ENCODE assay signal across 8 cellular contexts in the genomic region with DNA sequence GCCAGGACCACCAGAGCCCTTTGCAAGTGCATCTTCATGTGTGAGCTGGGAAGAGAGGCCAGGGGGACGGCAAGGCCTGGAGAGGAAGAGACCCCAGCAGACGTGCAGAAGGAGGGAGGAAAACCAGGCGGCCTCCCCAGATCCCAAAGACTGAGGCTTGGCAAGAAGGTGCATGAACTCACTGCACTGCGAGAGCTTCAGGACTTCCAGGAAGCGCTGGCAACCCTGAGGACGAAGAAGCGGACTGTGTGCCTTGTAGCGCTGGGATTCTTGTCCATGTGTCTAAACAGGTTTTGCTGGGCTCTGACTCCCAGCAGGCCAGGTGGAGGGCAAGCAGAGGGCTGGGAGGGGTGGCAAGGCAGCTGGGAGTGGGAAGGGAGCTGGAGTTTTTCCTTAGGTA. TPM values are rescaled to one million over a fixed set of nuclear protein-coding genes. Genes with fewer than 3 reads are reported as not detected.
DNase-seq lines count a peak whose midpoint lies in the region; ATAC-seq and TF ChIP-seq lines count a peak whose summit lies in the region.

No MANE protein-coding gene starts in this region.

- CTCF ChIA-PET in WTC11 (lab: Charles Lee) = interaction anchor here (0.7 to 10.6 kb wide), 12 partner anchors 16 to 553 kb away, joined by 3 to 307 read pairs (median 7); partner anchors contain the start of genes FLVCR2 and JDP2

- H3K4me3 Mint-ChIP-seq in WTC11 = peak overlapping the region; percentile 84
- peak overlapping the region; percentile 97 for H3K4me3 Mint-ChIP-seq in glutamatergic neuron (ENCODE audit: unreplicated experiment)

- H3K27ac ChIP-seq in HUES48 (ENCODE audit: low read depth, low read length) = no peak overlapping the region
- peak overlapping the region; percentile 95 for H3K27ac ChIP-seq in skeletal muscle tissue (ENCODE audit: low read depth, low read length)
- no peak overlapping the region for H3K27ac ChIP-seq in brain microvascular endothelial cell

- TF ChIP-seq CTCF in WTC11 (IDR thresholded peaks at IDR 0.05) (no peak), glutamatergic neuron (IDR thresholded peaks at IDR 0.05; ENCODE audit: partially characterized antibody, unreplicated experiment) (no peak), brain microvascular endothelial cell (IDR thresholded peaks at IDR 0.05; ENCODE audit: low read depth, low read length, missing control alignments) (no peak)

- POLR2A ChIA-PET in WTC11 (lab: Charles Lee) = no interaction called here

- H3K9me3 Mint-ChIP-seq in WTC11 (no peaks in the 10 kb centered on the region), glutamatergic neuron (ENCODE audit: unreplicated experiment) (peaks cover 11% of the 10 kb centered on the region)

- H3K4me1 ChIP-seq in HUES48 (ENCODE audit: control insufficient read depth, insufficient read depth, low read length) (peaks cover 28% of the 10 kb centered on the region), skeletal muscle tissue (ENCODE audit: control insufficient read depth in 3 of 3, insufficient read depth in 3 of 3, low read length in 3 of 3) (peaks cover 43 to 46% (median 45%) of the 10 kb centered on the region in 3 donors)

- H3K27me3 ChIP-seq in HUES48 (ENCODE audit: control insufficient read depth, insufficient read depth, low read length) = peaks cover 39% of the 10 kb centered on the region
- H3K27me3 ChIP-seq in skeletal muscle tissue (ENCODE audit: control insufficient read depth in 3 of 3, insufficient read depth in 3 of 3, low read length in 3 of 3) = no peaks in the 10 kb centered on the region
- H3K27me3 ChIP-seq in brain microvascular endothelial cell (replicated peaks) = no peaks in the 10 kb centered on the region

- DNase-seq in WTC11 (ENCODE audit: low spot score) (no peak), glutamatergic neuron (no peak), foreskin melanocyte (no peak), kidney tubule cell (ENCODE audit: low spot score) (no peak), brain microvascular endothelial cell (no peak), NCI-H2196 treated with DMSO at 0.1 percent for 48 hours (lab: John Stamatoyannopoulos, UW; ENCODE audit: unreplicated experiment) (no peak)

- H3K4me3 ChIP-seq in HUES48 (ENCODE audit: low read depth, low read length) = peak overlapping the region; percentile 78; the same call in 1 of the 2 replicates
- H3K4me3 ChIP-seq in skeletal muscle tissue (ENCODE audit: low read length in 3 of 3) = peak overlapping the region; percentile 69 to 86 (median 82)
- no peak overlapping the region for H3K4me3 ChIP-seq in brain microvascular endothelial cell (ENCODE audit: low read depth, low read length)

- in situ Hi-C loops in brain microvascular endothelial cell (cut with HindIII; ENCODE audit: low pct_ligation_motif_present, low sequenced_read_pairs) = no loop called here

- no peak overlapping the region for H3K9ac ChIP-seq in HUES48 (ENCODE audit: low read depth, low read length)
- peak overlapping the region; percentile 71 to 89 (median 88) for H3K9ac ChIP-seq in skeletal muscle tissue (ENCODE audit: low read depth in 1 of 3, low read length in 3 of 3)

- H3K36me3 ChIP-seq in HUES48 (ENCODE audit: control insufficient read depth, insufficient read depth, low read length) = no peaks in the 10 kb centered on the region
- no peaks in the 10 kb centered on the region for H3K36me3 ChIP-seq in skeletal muscle tissue (ENCODE audit: control insufficient read depth in 3 of 3, insufficient read depth in 3 of 3, low read length in 3 of 3)
- no peaks in the 10 kb centered on the region for H3K36me3 ChIP-seq in brain microvascular endothelial cell (replicated peaks)

- H3K4me1 Mint-ChIP-seq in WTC11 = peaks cover 46% of the 10 kb centered on the region
- H3K4me1 Mint-ChIP-seq in glutamatergic neuron (ENCODE audit: low read depth, unreplicated experiment) = peaks cover 39% of the 10 kb centered on the region

- no peaks in the 10 kb centered on the region for H3K36me3 Mint-ChIP-seq in WTC11
- no peaks in the 10 kb centered on the region for H3K36me3 Mint-ChIP-seq in glutamatergic neuron (ENCODE audit: unreplicated experiment)

- H3K27me3 Mint-ChIP-seq in WTC11 (ENCODE audit: low read depth) (peaks cover 39% of the 10 kb centered on the region), glutamatergic neuron (ENCODE audit: unreplicated experiment) (peaks cover 8% of the 10 kb centered on the region)

- H3K9me3 ChIP-seq in HUES48 (ENCODE audit: control insufficient read depth, insufficient read depth, low read length) (no peaks in the 10 kb centered on the region), skeletal muscle tissue (ENCODE audit: control insufficient read depth in 3 of 3, low read length in 3 of 3) (no peaks in the 10 kb centered on the region)

- ATAC-seq in WTC11 = no peak

- no peak overlapping the region for H3K27ac Mint-ChIP-seq in WTC11
- peak overlapping the region; percentile 67 for H3K27ac Mint-ChIP-seq in glutamatergic neuron (ENCODE audit: unreplicated experiment)

TF ChIP-seq in WTC11, 78 proteins besides CTCF, POLR2A, EP300 and RAD21 (continues in another document):
- TF ChIP-seq CREM (CRISPR knock-in tag; IDR thresholded peaks at IDR 0.05) = no peak
- TF ChIP-seq JUN (CRISPR knock-in tag; IDR thresholded peaks at IDR 0.05) = no peak
- no peak for TF ChIP-seq RELA (CRISPR knock-in tag; IDR thresholded peaks at IDR 0.05; ENCODE audit: borderline replicate concordance)
- TF ChIP-seq ZBTB21 (CRISPR knock-in tag; IDR thresholded peaks at IDR 0.05; ENCODE audit: borderline replicate concordance) = no peak
- TF ChIP-seq NFYB (CRISPR knock-in tag; conservative IDR thresholded peaks at IDR 0.05; ENCODE audit: low read depth) = no peak
- no peak for TF ChIP-seq GRHL2 (CRISPR knock-in tag; IDR thresholded peaks at IDR 0.05; ENCODE audit: insufficient replicate concordance, severe bottlenecking)
- no peak for TF ChIP-seq FOXP4 (CRISPR knock-in tag; IDR thresholded peaks at IDR 0.05)
- TF ChIP-seq, protein P1, sequence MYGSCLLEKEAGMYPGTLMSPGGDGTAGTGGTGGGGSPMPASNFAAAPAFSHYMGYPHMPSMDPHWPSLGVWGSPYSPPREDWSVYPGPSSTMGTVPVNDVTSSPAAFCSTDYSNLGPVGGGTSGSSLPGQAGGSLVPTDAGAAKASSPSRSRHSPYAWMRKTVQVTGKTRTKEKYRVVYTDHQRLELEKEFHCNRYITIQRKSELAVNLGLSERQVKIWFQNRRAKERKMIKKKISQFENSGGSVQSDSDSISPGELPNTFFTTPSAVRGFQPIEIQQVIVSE (CRISPR knock-in tag; IDR thresholded peaks at IDR 0.05; ENCODE audit: borderline replicate concordance) = no peak
- no peak for TF ChIP-seq FOXP1 (CRISPR knock-in tag; IDR thresholded peaks at IDR 0.05; ENCODE audit: borderline replicate concordance)
- TF ChIP-seq NR2C2 (CRISPR knock-in tag; IDR thresholded peaks at IDR 0.05) = no peak
- TF ChIP-seq GTF2I (CRISPR knock-in tag; conservative IDR thresholded peaks at IDR 0.05) = no peak
- TF ChIP-seq, protein P2, sequence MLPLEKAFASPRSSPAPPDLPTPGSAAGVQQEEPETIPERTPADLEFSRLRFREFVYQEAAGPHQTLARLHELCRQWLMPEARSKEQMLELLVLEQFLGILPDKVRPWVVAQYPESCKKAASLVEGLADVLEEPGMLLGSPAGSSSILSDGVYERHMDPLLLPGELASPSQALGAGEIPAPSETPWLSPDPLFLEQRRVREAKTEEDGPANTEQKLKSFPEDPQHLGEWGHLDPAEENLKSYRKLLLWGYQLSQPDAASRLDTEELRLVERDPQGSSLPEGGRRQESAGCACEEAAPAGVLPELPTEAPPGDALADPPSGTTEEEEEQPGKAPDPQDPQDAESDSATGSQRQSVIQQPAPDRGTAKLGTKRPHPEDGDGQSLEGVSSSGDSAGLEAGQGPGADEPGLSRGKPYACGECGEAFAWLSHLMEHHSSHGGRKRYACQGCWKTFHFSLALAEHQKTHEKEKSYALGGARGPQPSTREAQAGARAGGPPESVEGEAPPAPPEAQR (CRISPR knock-in tag; IDR thresholded peaks at IDR 0.05) = no peak
- TF ChIP-seq RORB (CRISPR knock-in tag; IDR thresholded peaks at IDR 0.05) = no peak
- no peak for TF ChIP-seq EMX1 (CRISPR knock-in tag; IDR thresholded peaks at IDR 0.05)

RNA-seq across cellular contexts. Expression of gene TGFB3, which starts 0.9 kb away (rescaled TPM):
- total RNA-seq in WTC11 (2021) (1.1 to 1.7 TPM (median 1.2 TPM) in 3 replicates), glutamatergic neuron (ENCODE audit: unreplicated experiment) (55.7 TPM), skeletal muscle tissue (58.5 TPM)

RNA-seq across cellular contexts. Expression of gene IFT43, which starts 4.7 kb away (rescaled TPM):
- total RNA-seq in WTC11 (2021) = 17.5 to 20.5 TPM (median 19.2 TPM) in 3 replicates
- 30.2 TPM for total RNA-seq in glutamatergic neuron (ENCODE audit: unreplicated experiment)
- total RNA-seq in skeletal muscle tissue = 18.3 TPM

Comparison
In these comparisons a context has a peak if more than half of its experiments do, and no peak if none do; other contexts are left out.
1. RNA of gene TGFB3, which starts 0.9 kb away (total RNA-seq): 58.5 TPM in skeletal muscle tissue (single experiment) and 55.7 TPM in glutamatergic neuron (single experiment); 1.1 to 1.7 TPM in WTC11; every median in the first group is over 10 times any median in the second.